2 cellular contexts compared by ENCODE assay signal in the genomic region with DNA sequence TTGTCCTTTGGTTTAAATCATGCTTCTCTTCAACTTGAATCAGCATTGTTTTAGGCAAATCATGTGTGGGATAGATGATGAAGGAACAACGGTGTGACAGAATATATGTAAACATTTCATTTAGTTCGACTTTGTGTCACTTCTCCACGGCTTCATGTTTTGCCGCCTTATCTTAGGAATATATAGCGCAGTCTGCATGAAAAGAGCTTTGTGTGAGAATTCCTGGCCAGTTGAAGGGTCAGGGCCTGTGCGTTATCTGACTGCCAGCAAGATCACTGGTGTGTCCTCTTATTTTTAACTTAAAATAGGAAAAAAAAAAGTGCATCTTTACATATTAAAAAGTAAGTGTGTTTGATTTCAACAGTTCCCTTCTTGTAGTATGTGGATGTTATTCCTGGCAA.
TF ChIP-seq lines count a peak whose summit lies in the region.

No MANE protein-coding gene starts in this region.

TF ChIP-seq in GM12878, 131 proteins besides CTCF, POLR2A, EP300 and RAD21:
- TF ChIP-seq NFIC (IDR thresholded peaks at IDR 0.05; ENCODE audit: low read depth, low read length): no peak
- TF ChIP-seq EED (IDR thresholded peaks at IDR 0.05; ENCODE audit: low read depth): no peak
- TF ChIP-seq SMAD5 (IDR thresholded peaks at IDR 0.05; ENCODE audit: low read depth): no peak
- TF ChIP-seq ZNF622 (IDR thresholded peaks at IDR 0.05): no peak
- TF ChIP-seq, protein P1, sequence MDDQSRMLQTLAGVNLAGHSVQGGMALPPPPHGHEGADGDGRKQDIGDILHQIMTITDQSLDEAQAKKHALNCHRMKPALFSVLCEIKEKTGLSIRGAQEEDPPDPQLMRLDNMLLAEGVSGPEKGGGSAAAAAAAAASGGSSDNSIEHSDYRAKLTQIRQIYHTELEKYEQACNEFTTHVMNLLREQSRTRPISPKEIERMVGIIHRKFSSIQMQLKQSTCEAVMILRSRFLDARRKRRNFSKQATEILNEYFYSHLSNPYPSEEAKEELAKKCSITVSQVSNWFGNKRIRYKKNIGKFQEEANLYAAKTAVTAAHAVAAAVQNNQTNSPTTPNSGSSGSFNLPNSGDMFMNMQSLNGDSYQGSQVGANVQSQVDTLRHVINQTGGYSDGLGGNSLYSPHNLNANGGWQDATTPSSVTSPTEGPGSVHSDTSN (IDR thresholded peaks at IDR 0.05; ENCODE audit: insufficient replicate concordance, low read depth, low read length): no peak
- TF ChIP-seq, protein P2, sequence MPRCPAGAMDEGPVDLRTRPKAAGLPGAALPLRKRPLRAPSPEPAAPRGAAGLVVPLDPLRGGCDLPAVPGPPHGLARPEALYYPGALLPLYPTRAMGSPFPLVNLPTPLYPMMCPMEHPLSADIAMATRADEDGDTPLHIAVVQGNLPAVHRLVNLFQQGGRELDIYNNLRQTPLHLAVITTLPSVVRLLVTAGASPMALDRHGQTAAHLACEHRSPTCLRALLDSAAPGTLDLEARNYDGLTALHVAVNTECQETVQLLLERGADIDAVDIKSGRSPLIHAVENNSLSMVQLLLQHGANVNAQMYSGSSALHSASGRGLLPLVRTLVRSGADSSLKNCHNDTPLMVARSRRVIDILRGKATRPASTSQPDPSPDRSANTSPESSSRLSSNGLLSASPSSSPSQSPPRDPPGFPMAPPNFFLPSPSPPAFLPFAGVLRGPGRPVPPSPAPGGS (IDR thresholded peaks at IDR 0.05; ENCODE audit: borderline replicate concordance, insufficient read depth, low read depth, low read length, poor library complexity, severe bottlenecking): no peak
- TF ChIP-seq, protein P3, sequence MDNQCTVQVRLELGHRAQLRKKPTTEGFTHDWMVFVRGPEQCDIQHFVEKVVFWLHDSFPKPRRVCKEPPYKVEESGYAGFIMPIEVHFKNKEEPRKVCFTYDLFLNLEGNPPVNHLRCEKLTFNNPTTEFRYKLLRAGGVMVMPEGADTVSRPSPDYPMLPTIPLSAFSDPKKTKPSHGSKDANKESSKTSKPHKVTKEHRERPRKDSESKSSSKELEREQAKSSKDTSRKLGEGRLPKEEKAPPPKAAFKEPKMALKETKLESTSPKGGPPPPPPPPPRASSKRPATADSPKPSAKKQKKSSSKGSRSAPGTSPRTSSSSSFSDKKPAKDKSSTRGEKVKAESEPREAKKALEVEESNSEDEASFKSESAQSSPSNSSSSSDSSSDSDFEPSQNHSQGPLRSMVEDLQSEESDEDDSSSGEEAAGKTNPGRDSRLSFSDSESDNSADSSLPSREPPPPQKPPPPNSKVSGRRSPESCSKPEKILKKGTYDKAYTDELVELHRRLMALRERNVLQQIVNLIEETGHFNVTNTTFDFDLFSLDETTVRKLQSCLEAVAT (IDR thresholded peaks at IDR 0.05): no peak
- TF ChIP-seq CHD2 (IDR thresholded peaks at IDR 0.05; ENCODE audit: borderline replicate concordance, low read depth, low read length): no peak
- TF ChIP-seq NR2F1 (conservative IDR thresholded peaks at IDR 0.05): no peak
- no peak for TF ChIP-seq SREBF2 (IDR thresholded peaks at IDR 0.05; ENCODE audit: low read length)
- no peak for TF ChIP-seq PAX5 (IDR thresholded peaks at IDR 0.05; ENCODE audit: borderline replicate concordance, low read depth, low read length)
- TF ChIP-seq MTA3 (IDR thresholded peaks at IDR 0.05; ENCODE audit: borderline replicate concordance, low read length): no peak
- TF ChIP-seq, protein P4, sequence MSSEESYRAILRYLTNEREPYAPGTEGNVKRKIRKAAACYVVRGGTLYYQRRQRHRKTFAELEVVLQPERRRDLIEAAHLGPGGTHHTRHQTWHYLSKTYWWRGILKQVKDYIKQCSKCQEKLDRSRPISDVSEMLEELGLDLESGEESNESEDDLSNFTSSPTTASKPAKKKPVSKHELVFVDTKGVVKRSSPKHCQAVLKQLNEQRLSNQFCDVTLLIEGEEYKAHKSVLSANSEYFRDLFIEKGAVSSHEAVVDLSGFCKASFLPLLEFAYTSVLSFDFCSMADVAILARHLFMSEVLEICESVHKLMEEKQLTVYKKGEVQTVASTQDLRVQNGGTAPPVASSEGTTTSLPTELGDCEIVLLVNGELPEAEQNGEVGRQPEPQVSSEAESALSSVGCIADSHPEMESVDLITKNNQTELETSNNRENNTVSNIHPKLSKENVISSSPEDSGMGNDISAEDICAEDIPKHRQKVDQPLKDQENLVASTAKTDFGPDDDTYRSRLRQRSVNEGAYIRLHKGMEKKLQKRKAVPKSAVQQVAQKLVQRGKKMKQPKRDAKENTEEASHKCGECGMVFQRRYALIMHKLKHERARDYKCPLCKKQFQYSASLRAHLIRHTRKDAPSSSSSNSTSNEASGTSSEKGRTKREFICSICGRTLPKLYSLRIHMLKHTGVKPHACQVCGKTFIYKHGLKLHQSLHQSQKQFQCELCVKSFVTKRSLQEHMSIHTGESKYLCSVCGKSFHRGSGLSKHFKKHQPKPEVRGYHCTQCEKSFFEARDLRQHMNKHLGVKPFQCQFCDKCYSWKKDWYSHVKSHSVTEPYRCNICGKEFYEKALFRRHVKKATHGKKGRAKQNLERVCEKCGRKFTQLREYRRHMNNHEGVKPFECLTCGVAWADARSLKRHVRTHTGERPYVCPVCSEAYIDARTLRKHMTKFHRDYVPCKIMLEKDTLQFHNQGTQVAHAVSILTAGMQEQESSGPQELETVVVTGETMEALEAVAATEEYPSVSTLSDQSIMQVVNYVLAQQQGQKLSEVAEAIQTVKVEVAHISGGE (CRISPR knock-in tag; IDR thresholded peaks at IDR 0.05): no peak
- TF ChIP-seq PML (IDR thresholded peaks at IDR 0.05; ENCODE audit: low read length): no peak
- TF ChIP-seq NBN (IDR thresholded peaks at IDR 0.05): no peak
- no peak for TF ChIP-seq IRF4 (IDR thresholded peaks at IDR 0.05; ENCODE audit: low read depth, low read length)
- no peak for TF ChIP-seq BMI1 (IDR thresholded peaks at IDR 0.05; ENCODE audit: borderline replicate concordance)

TF ChIP-seq in HepG2, 621 proteins besides CTCF, POLR2A, EP300 and RAD21:
- TF ChIP-seq, protein P5, sequence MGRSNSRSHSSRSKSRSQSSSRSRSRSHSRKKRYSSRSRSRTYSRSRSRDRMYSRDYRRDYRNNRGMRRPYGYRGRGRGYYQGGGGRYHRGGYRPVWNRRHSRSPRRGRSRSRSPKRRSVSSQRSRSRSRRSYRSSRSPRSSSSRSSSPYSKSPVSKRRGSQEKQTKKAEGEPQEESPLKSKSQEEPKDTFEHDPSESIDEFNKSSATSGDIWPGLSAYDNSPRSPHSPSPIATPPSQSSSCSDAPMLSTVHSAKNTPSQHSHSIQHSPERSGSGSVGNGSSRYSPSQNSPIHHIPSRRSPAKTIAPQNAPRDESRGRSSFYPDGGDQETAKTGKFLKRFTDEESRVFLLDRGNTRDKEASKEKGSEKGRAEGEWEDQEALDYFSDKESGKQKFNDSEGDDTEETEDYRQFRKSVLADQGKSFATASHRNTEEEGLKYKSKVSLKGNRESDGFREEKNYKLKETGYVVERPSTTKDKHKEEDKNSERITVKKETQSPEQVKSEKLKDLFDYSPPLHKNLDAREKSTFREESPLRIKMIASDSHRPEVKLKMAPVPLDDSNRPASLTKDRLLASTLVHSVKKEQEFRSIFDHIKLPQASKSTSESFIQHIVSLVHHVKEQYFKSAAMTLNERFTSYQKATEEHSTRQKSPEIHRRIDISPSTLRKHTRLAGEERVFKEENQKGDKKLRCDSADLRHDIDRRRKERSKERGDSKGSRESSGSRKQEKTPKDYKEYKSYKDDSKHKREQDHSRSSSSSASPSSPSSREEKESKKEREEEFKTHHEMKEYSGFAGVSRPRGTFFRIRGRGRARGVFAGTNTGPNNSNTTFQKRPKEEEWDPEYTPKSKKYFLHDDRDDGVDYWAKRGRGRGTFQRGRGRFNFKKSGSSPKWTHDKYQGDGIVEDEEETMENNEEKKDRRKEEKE (IDR thresholded peaks at IDR 0.05): no peak
- 0 out of 2 replicates have a peak, but pooled peaks have one; percentile 41 for TF ChIP-seq ZNF205 (CRISPR knock-in tag; IDR thresholded peaks at IDR 0.05)
